Comparison of ENCODE assay signal across 27 cellular contexts in genomic region chr11:130994043-130994442, GRCh38.
DNase-seq lines count a peak whose midpoint lies in the region; ATAC-seq and TF ChIP-seq lines count a peak whose summit lies in the region.
"Had no signal": no experiment of that assay in that cellular context is flagged by ENCODE, and none has a peak within 500 bp of the region (broad histone marks: within the 10 kb centered on the region; RNA-seq: fewer than 3 reads in every experiment).

No MANE protein-coding gene starts in this region.

- no peak overlapping the region for H3K4me2 ChIP-seq in IMR-90 (ENCODE audit: low read depth, low read length)
- peak overlapping the region; percentile 5 for H3K4me2 ChIP-seq in neural cell (ENCODE audit: low read length)
- H3K4me2 ChIP-seq: A549, BLaER1 had no signal

- POLR2A ChIA-PET in IMR-90 (lab: Charles Lee; ENCODE audit: unreplicated experiment): no interaction called here

- H4K8ac ChIP-seq in IMR-90 (ENCODE audit: low read depth in 2 of 2, low read length in 2 of 2): no peak overlapping the region

- H2BK5ac ChIP-seq in IMR-90 (ENCODE audit: low read depth, low read length, poor library complexity, severe bottlenecking): no peak overlapping the region

- H3K14ac ChIP-seq in IMR-90 (replicated peaks; ENCODE audit: low read depth, low read length): no peak overlapping the region

- no peak overlapping the region for H2AFZ ChIP-seq in IMR-90 (replicated peaks; ENCODE audit: low read length, poor library complexity)
- no peak overlapping the region for H2AFZ ChIP-seq in neural cell (ENCODE audit: low read depth, low read length)

- no peak overlapping the region for H3K23ac ChIP-seq in IMR-90 (ENCODE audit: low read depth, low read length)

- TF ChIP-seq CTCF in IMR-90 (conservative IDR thresholded peaks at IDR 0.05; ENCODE audit: low read depth, low read length): no peak
- no peak for TF ChIP-seq CTCF in neural cell (IDR thresholded peaks at IDR 0.05; ENCODE audit: poor library complexity, severe bottlenecking)

- in situ Hi-C loops in IMR-90 (cut with MboI; ENCODE audit: low sequenced_read_pairs): no loop called here

- peak; percentile 80 for TF ChIP-seq EP300 in neural cell (conservative IDR thresholded peaks at IDR 0.05; ENCODE audit: poor library complexity, severe bottlenecking)

- no peak for TF ChIP-seq POLR2A in IMR-90 (IDR thresholded peaks at IDR 0.05; ENCODE audit: low read depth, low read length)

- intact Hi-C loops in IMR-90 (cut with micrococcal nuclease): no loop called here

- H2BK20ac ChIP-seq in IMR-90 (ENCODE audit: low read depth, low read length): no peak overlapping the region

- TF ChIP-seq RAD21 in IMR-90 (IDR thresholded peaks at IDR 0.05; ENCODE audit: low read length) (no peak), neural cell (conservative IDR thresholded peaks at IDR 0.05) (no peak)

- H3K9me3 ChIP-seq in IMR-90 (ENCODE audit: control insufficient read depth, insufficient read depth, low read length) (no peaks in the 10 kb centered on the region), neural cell (ENCODE audit: low read length) (no peaks in the 10 kb centered on the region)
- H3K9me3 ChIP-seq: A549; BE2C; BLaER1; BLaER1 treated with 17β-estradiol and CSF1 and Interleukin-3, amounts not matched to agents 10 nM and 100 nM; Caco-2 had no signal

- H3K27ac ChIP-seq in IMR-90 (ENCODE audit: insufficient read depth, low read length) (no peak overlapping the region), neural cell (ENCODE audit: low read length) (no peak overlapping the region)
- H3K27ac ChIP-seq: 22Rv1, A549, BLaER1, C4-2B had no signal

- no peaks in the 10 kb centered on the region for H3K36me3 ChIP-seq in IMR-90 (ENCODE audit: control insufficient read depth, insufficient read depth, low read length)
- H3K36me3 ChIP-seq in neural cell (ENCODE audit: insufficient read depth, low read length): no peaks in the 10 kb centered on the region
- H3K36me3 ChIP-seq: BE2C; BLaER1; BLaER1 treated with 17β-estradiol and CSF1 and Interleukin-3, amounts not matched to agents 10 nM and 100 nM had no signal

- H3K27me3 ChIP-seq in IMR-90 (ENCODE audit: control insufficient read depth, insufficient read depth, low read length) (no peaks in the 10 kb centered on the region), neural cell (ENCODE audit: insufficient read depth, low read depth, low read length) (no peaks in the 10 kb centered on the region)
- H3K27me3 ChIP-seq: BE2C; BLaER1; BLaER1 treated with 17β-estradiol and CSF1 and Interleukin-3, amounts not matched to agents 10 nM and 100 nM had no signal

- H2BK15ac ChIP-seq in IMR-90 (ENCODE audit: low read depth, low read length): peak overlapping the region; percentile 55; the same call in 2 of the 3 replicates

- dilution Hi-C loops in IMR-90 (cut with HindIII; ENCODE audit: low sequenced_read_pairs, unreplicated experiment): no loop called here

- CTCF ChIA-PET in IMR-90 (lab: Yijun Ruan, JAX): no interaction called here

- ATAC-seq in IMR-90 (ENCODE audit: low read depth): no peak
- ATAC-seq: A549; CD8-positive, alpha-beta T cell had no signal

- no peaks in the 10 kb centered on the region for H4K20me1 ChIP-seq in IMR-90 (ENCODE audit: insufficient read depth, low read length)
- no peaks in the 10 kb centered on the region for H4K20me1 ChIP-seq in neural cell (ENCODE audit: insufficient read depth)
- H4K20me1 ChIP-seq: BLaER1; BLaER1 treated with 17β-estradiol and CSF1 and Interleukin-3, amounts not matched to agents 10 nM and 100 nM had no signal

- no TSS peak for BruUV-seq in IMR-90 (replicated peaks; lab: Mats Ljungman, UMichigan)

- no peak overlapping the region for H2AK9ac ChIP-seq in IMR-90 (replicated peaks; ENCODE audit: low read depth, low read length, poor library complexity)

- no peak overlapping the region for H3K56ac ChIP-seq in IMR-90 (ENCODE audit: extremely low read depth, insufficient read depth, low read length)

- H4K91ac ChIP-seq in IMR-90 (ENCODE audit: insufficient read depth, low read depth, low read length): no peak overlapping the region

- H3K18ac ChIP-seq in IMR-90 (ENCODE audit: low read depth, low read length): no peak overlapping the region

- H3K9me1 ChIP-seq in IMR-90 (ENCODE audit: insufficient read depth, low read length): 0 out of 2 replicates have a peak, but pooled peaks cover 3% of the 10 kb centered on the region

- DNase-seq in IMR-90: no peak
- DNase-seq in NCI-H146 treated with DMSO at 0.1 percent for 48 hours (lab: John Stamatoyannopoulos, UW; ENCODE audit: unreplicated experiment): no peak
- no peak for DNase-seq in inferior parietal cortex (ENCODE audit: extremely low spot score)
- DNase-seq: 8988T; ACHN; AML-193; BE2C; C1 segment of cervical spinal cord; Caco-2; Calu3; CD4-positive, alpha-beta memory T cell; CD4-positive, alpha-beta T cell; CD4-positive, CD25-positive, alpha-beta regulatory T cell; CD8-positive, alpha-beta memory T cell; CD8-positive, alpha-beta T cell; COR-L47; DMS 273 treated with DMSO at 0.1 percent for 48 hours; DMS153; DMS53; DND-41; EL had no signal

- no peak overlapping the region for H3K9ac ChIP-seq in IMR-90 (ENCODE audit: low read depth, low read length)
- no peak overlapping the region for H3K9ac ChIP-seq in neural cell (ENCODE audit: low read length)
- H3K9ac ChIP-seq: BLaER1; BLaER1 treated with 17β-estradiol and CSF1 and Interleukin-3, amounts not matched to agents 10 nM and 100 nM had no signal

- no peaks in the 10 kb centered on the region for H3K9me2 ChIP-seq in neural cell (ENCODE audit: insufficient read depth, low read length)

- no peaks in the 10 kb centered on the region for H3F3A ChIP-seq in neural cell (ENCODE audit: insufficient read depth, low read length, poor library complexity, severe bottlenecking)

- H3K79me2 ChIP-seq in neural cell (replicated peaks; ENCODE audit: insufficient read depth, low read length): no peaks in the 10 kb centered on the region

- H2BK120ac ChIP-seq in IMR-90 (ENCODE audit: low read depth, low read length): no peak overlapping the region

- peaks cover under 1% of the 10 kb centered on the region; the same call in 1 of the 2 replicates for H3K4me1 ChIP-seq in IMR-90 (ENCODE audit: control insufficient read depth, insufficient read depth, low read length)
- H3K4me1 ChIP-seq: A549, BE2C, BLaER1, Caco-2 had no signal

- H3K79me1 ChIP-seq in IMR-90 (ENCODE audit: low read depth in 1 of 2, low read length in 2 of 2): no peaks in the 10 kb centered on the region

- no CpG with 5 or more reads among the region's 2 CpGs for WGBS in IMR-90 (ENCODE audit: extremely low coverage in 2 of 2, insufficient read length in 1 of 2), 2 experiments

- no peak overlapping the region for H2AK5ac ChIP-seq in IMR-90 (ENCODE audit: low read depth, low read length)

- H4K5ac ChIP-seq in IMR-90 (ENCODE audit: low read depth, low read length): no peak overlapping the region

- no peak overlapping the region for H3K4ac ChIP-seq in IMR-90 (ENCODE audit: low read depth, low read length)

- H3K4me3 ChIP-seq in IMR-90 (ENCODE audit: insufficient read depth, low read depth, low read length) (no peak overlapping the region), neural cell (ENCODE audit: low read length) (no peak overlapping the region)
- H3K4me3 ChIP-seq: A549; BLaER1; BLaER1 treated with 17β-estradiol and CSF1 and Interleukin-3, amounts not matched to agents 10 nM and 100 nM had no signal

TF ChIP-seq in IMR-90, 13 proteins besides CTCF, POLR2A, EP300 and RAD21:
- no peak for TF ChIP-seq MAZ (IDR thresholded peaks at IDR 0.05; ENCODE audit: borderline replicate concordance, low read depth, low read length)
- no peak for TF ChIP-seq MXI1 (IDR thresholded peaks at IDR 0.05; ENCODE audit: borderline replicate concordance, low read depth, low read length)
- no peak for TF ChIP-seq RFX5 (IDR thresholded peaks at IDR 0.05; ENCODE audit: low read depth, low read length)
- no peak for TF ChIP-seq USF2 (IDR thresholded peaks at IDR 0.05; ENCODE audit: low read depth, low read length)

TF ChIP-seq in neural cell, 6 proteins besides CTCF, POLR2A, EP300 and RAD21:
- TF ChIP-seq POLR2AphosphoS5 (IDR thresholded peaks at IDR 0.05) (peak; percentile 81), EZH2 (IDR thresholded peaks at IDR 0.05; ENCODE audit: borderline replicate concordance, insufficient read depth, low read length, poor library complexity, severe bottlenecking) (no peak)
- TF ChIP-seq, protein P1, sequence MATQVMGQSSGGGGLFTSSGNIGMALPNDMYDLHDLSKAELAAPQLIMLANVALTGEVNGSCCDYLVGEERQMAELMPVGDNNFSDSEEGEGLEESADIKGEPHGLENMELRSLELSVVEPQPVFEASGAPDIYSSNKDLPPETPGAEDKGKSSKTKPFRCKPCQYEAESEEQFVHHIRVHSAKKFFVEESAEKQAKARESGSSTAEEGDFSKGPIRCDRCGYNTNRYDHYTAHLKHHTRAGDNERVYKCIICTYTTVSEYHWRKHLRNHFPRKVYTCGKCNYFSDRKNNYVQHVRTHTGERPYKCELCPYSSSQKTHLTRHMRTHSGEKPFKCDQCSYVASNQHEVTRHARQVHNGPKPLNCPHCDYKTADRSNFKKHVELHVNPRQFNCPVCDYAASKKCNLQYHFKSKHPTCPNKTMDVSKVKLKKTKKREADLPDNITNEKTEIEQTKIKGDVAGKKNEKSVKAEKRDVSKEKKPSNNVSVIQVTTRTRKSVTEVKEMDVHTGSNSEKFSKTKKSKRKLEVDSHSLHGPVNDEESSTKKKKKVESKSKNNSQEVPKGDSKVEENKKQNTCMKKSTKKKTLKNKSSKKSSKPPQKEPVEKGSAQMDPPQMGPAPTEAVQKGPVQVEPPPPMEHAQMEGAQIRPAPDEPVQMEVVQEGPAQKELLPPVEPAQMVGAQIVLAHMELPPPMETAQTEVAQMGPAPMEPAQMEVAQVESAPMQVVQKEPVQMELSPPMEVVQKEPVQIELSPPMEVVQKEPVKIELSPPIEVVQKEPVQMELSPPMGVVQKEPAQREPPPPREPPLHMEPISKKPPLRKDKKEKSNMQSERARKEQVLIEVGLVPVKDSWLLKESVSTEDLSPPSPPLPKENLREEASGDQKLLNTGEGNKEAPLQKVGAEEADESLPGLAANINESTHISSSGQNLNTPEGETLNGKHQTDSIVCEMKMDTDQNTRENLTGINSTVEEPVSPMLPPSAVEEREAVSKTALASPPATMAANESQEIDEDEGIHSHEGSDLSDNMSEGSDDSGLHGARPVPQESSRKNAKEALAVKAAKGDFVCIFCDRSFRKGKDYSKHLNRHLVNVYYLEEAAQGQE (IDR thresholded peaks at IDR 0.05; ENCODE audit: borderline replicate concordance): no peak
